8 cellular contexts compared by ENCODE assay signal in genomic region chr10:52488606-52489485, GRCh38.
DNase-seq lines count a peak whose midpoint lies in the region; ATAC-seq and TF ChIP-seq lines count a peak whose summit lies in the region.

No MANE protein-coding gene starts in this region.

- in situ Hi-C loops in G401 (cut with HindIII; ENCODE audit: low sequenced_read_pairs), result no loop called here

- DNase-seq in G401 (ENCODE audit: low spot score) (peak; percentile 25), choroid plexus epithelial cell (ENCODE audit: low read depth) (peak; percentile 71), myocyte (ENCODE audit: low read depth) (peak; percentile 76), mucosa of gallbladder (ENCODE audit: low spot score) (no peak)
- no peak for DNase-seq in stimulated activated CD4-positive, alpha-beta T cell treated with anti-CD3 and anti-CD28 coated beads, Interleukin-2, amount 100 ng/mL, for 48 hours

- TF ChIP-seq CTCF in LNCAP (IDR thresholded peaks at IDR 0.05) (peak; percentile 63), choroid plexus epithelial cell (conservative IDR thresholded peaks at IDR 0.05; ENCODE audit: low read depth, low read length) (peak; percentile 53)

- ATAC-seq in GM18873 (IDR thresholded peaks at IDR 0.05; ENCODE audit: low FRiP score, unreplicated experiment), result no peak
- ATAC-seq in GM18867 (IDR thresholded peaks at IDR 0.05; ENCODE audit: unreplicated experiment), result no peak

- no peak overlapping the region for H3K4me3 ChIP-seq in choroid plexus epithelial cell (ENCODE audit: low read depth, low read length)

Comparison
In these comparisons a context has a peak if more than half of its experiments do, and no peak if none do; other contexts are left out.
1. DNase-seq: peak in G401 (single experiment), choroid plexus epithelial cell (single experiment) and myocyte (single experiment); none in mucosa of gallbladder (single experiment) and stimulated activated CD4-positive, alpha-beta T cell treated with anti-CD3 and anti-CD28 coated beads, Interleukin-2, amount 100 ng/mL, for 48 hours (0 of 2).